8 cellular contexts compared by ENCODE assay signal in genomic region chr9:117718085-117718484, GRCh38. TPM values are rescaled to one million over a fixed set of nuclear protein-coding genes. Genes with fewer than 3 reads are reported as not detected.
DNase-seq lines count a peak whose midpoint lies in the region; ATAC-seq and TF ChIP-seq lines count a peak whose summit lies in the region.

No MANE protein-coding gene starts in this region.

- ATAC-seq in GM21576 (IDR thresholded peaks at IDR 0.05; ENCODE audit: unreplicated experiment), result peak; percentile 99

- peaks cover 6% of the 10 kb centered on the region for H3K36me3 Mint-ChIP-seq in IgD-negative memory B cell
- no peaks in the 10 kb centered on the region for H3K36me3 Mint-ChIP-seq in Calu3 (ENCODE audit: insufficient read depth, unreplicated experiment)

- CTCF ChIA-PET in Calu3 (lab: Charles Lee), result no interaction called here

- in situ Hi-C loops in GM13976 (cut with MboI; ENCODE audit: low sequenced_read_pairs, unreplicated experiment), result no loop called here

- H3K27ac Mint-ChIP-seq in IgD-negative memory B cell (peak overlapping the region in 1 of 3 donors; percentile 29), Calu3 (ENCODE audit: unreplicated experiment) (no peak overlapping the region)

- intact Hi-C loops in Calu3 (cut with micrococcal nuclease; ENCODE audit: unreplicated experiment), result no loop called here

- no peaks in the 10 kb centered on the region for H3K9me3 Mint-ChIP-seq in IgD-negative memory B cell
- H3K9me3 Mint-ChIP-seq in Calu3 (ENCODE audit: low read depth, unreplicated experiment), result peaks cover 3% of the 10 kb centered on the region

- no TSS peak for BruUV-seq in Calu3 (replicated peaks; lab: Mats Ljungman, UMichigan)

- TF ChIP-seq CTCF in GM13976 (IDR thresholded peaks at IDR 0.05; ENCODE audit: borderline replicate concordance, control extremely low read depth, extremely low read depth, insufficient read depth, missing control alignments) (no peak), Calu3 (IDR thresholded peaks at IDR 0.05; ENCODE audit: unreplicated experiment) (no peak)

- H3K4me1 Mint-ChIP-seq in IgD-negative memory B cell (peaks cover 15 to 20% (median 16%) of the 10 kb centered on the region in 3 donors), Calu3 (ENCODE audit: low read depth, unreplicated experiment) (no peaks in the 10 kb centered on the region)

- peak overlapping the region in 3 of 4 donors; percentile 4 to 84 (median 76) for H3K4me3 Mint-ChIP-seq in IgD-negative memory B cell
- H3K4me3 Mint-ChIP-seq in Calu3 (ENCODE audit: low read depth, unreplicated experiment), result no peak overlapping the region

- H3K27me3 Mint-ChIP-seq in IgD-negative memory B cell, result peaks cover 8% of the 10 kb centered on the region
- H3K27me3 Mint-ChIP-seq in Calu3 (ENCODE audit: unreplicated experiment), result no peaks in the 10 kb centered on the region

- DNase-seq in GM13976 (ENCODE audit: low spot score), result peak; percentile 4
- DNase-seq in epithelial cell of prostate (ENCODE audit: low read depth, low spot score), result peak; percentile 59
- DNase-seq in Calu3, result no peak
- DNase-seq in putamen (ENCODE audit: low spot score), result no peak
- no peak for DNase-seq in activated CD8-positive, alpha-beta memory T cell treated with anti-CD3 and anti-CD28 coated beads for 24 hours
- no peak for DNase-seq in activated CD4-positive, alpha-beta T cell treated with anti-CD3 and anti-CD28 coated beads for 1 hour

- H3K27ac ChIP-seq in epithelial cell of prostate, result peak overlapping the region; percentile 2

RNA-seq across cellular contexts. Expression of gene TLR4, which starts 13.9 kb away (rescaled TPM):
- polyA plus RNA-seq in IgD-negative memory B cell, result 2.2 TPM
- 0.12 and 0.64 TPM in 2 replicates for total RNA-seq in Calu3 (2022)

Comparison
In these comparisons a context has a peak if more than half of its experiments do, and no peak if none do; other contexts are left out.
1. DNase-seq: peak in GM13976 (single experiment) and epithelial cell of prostate (single experiment); none in Calu3 (single experiment), putamen (single experiment), activated CD8-positive, alpha-beta memory T cell treated with anti-CD3 and anti-CD28 coated beads for 24 hours (single experiment) and activated CD4-positive, alpha-beta T cell treated with anti-CD3 and anti-CD28 coated beads for 1 hour (single experiment).